In the genomic region with DNA sequence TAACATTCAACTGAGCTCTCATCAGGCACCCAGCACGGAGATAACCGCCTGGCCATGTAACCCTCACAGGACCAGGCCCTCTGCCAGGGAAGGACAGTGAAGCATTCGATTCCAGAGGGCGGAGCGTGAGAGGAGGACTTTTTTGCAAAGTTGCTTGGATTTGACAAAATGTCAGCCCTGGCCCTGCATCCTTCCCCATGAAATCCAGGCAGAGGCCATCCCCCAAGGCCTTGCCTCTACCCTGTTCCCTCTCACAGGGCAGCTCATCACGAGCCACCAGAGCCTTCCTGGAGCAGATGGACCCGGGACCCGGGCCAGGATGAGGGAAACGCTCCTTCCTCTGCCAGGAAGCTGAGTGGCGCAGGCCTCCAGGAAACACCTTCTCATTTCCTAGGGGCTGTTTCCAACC, we compare ENCODE assay signal across 1 cellular context.
TF ChIP-seq lines count a peak whose summit lies in the region.

No MANE protein-coding gene starts in this region.

TF ChIP-seq in SK-N-SH, 30 proteins besides CTCF, POLR2A, EP300 and RAD21 (continued from another document):
- TF ChIP-seq, protein P1, sequence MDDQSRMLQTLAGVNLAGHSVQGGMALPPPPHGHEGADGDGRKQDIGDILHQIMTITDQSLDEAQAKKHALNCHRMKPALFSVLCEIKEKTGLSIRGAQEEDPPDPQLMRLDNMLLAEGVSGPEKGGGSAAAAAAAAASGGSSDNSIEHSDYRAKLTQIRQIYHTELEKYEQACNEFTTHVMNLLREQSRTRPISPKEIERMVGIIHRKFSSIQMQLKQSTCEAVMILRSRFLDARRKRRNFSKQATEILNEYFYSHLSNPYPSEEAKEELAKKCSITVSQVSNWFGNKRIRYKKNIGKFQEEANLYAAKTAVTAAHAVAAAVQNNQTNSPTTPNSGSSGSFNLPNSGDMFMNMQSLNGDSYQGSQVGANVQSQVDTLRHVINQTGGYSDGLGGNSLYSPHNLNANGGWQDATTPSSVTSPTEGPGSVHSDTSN (IDR thresholded peaks at IDR 0.05), result no peak
- TF ChIP-seq POLR2AphosphoS5 (IDR thresholded peaks at IDR 0.05; ENCODE audit: low read depth, low read length), result no peak
- TF ChIP-seq ELF1 (IDR thresholded peaks at IDR 0.05), result no peak
- TF ChIP-seq MXI1 (IDR thresholded peaks at IDR 0.05; ENCODE audit: low read depth, low read length), result no peak
- TF ChIP-seq, protein P2, sequence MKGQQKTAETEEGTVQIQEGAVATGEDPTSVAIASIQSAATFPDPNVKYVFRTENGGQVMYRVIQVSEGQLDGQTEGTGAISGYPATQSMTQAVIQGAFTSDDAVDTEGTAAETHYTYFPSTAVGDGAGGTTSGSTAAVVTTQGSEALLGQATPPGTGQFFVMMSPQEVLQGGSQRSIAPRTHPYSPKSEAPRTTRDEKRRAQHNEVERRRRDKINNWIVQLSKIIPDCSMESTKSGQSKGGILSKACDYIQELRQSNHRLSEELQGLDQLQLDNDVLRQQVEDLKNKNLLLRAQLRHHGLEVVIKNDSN (IDR thresholded peaks at IDR 0.05; ENCODE audit: borderline replicate concordance, low read depth), result no peak
- TF ChIP-seq TAF1 (IDR thresholded peaks at IDR 0.05; ENCODE audit: borderline replicate concordance, low read depth, low read length), result no peak
- no peak for TF ChIP-seq CHD2 (IDR thresholded peaks at IDR 0.05; ENCODE audit: low read length, partially characterized antibody)
- TF ChIP-seq REST (IDR thresholded peaks at IDR 0.05; ENCODE audit: low read depth, low read length), result no peak
- no peak for TF ChIP-seq TCF12 (IDR thresholded peaks at IDR 0.05)
- no peak for TF ChIP-seq YY1 (IDR thresholded peaks at IDR 0.05; ENCODE audit: low read depth)
TF ChIP-seq in SK-N-SH: peak in this region for 0.
